Comparison of ENCODE assay signal across 8 cellular contexts in genomic region chr17:80791758-80792284, GRCh38.
A peak's percentile ranks its signal among the peaks of the same experiment; 100 is the strongest.
DNase-seq lines count a peak whose midpoint lies in the region; ATAC-seq and TF ChIP-seq lines count a peak whose summit lies in the region.

No MANE protein-coding gene starts in this region.

- H3K27me3 Mint-ChIP-seq in CD8-positive, alpha-beta T cell (ENCODE audit: low read depth): no peaks in the 10 kb centered on the region
- no peaks in the 10 kb centered on the region for H3K27me3 Mint-ChIP-seq in stimulated activated naive CD8-positive, alpha-beta T cell treated with anti-CD3 and anti-CD28 coated beads, Interleukin-15, Interleukin-2, amounts not matched to agents 100 ng/mL and 50 ng/mL, for 24 hours
- H3K27me3 Mint-ChIP-seq in nephron progenitor cell (ENCODE audit: low read depth, poor library complexity): no peaks in the 10 kb centered on the region

- CTCF ChIA-PET in CD8-positive, alpha-beta T cell (lab: Charles Lee): interaction anchor here (0.8 to 2.0 kb wide), 6 partner anchors 10 to 108 kb away, joined by 3 to 6 read pairs (median 4); no protein-coding TSS in a partner anchor

- no peaks in the 10 kb centered on the region for H3K27me3 ChIP-seq in CD8-positive, alpha-beta T cell (ENCODE audit: insufficient read depth, low read length)

- peaks cover 72% of the 10 kb centered on the region for H3K4me1 Mint-ChIP-seq in CD8-positive, alpha-beta T cell (ENCODE audit: low read depth)
- H3K4me1 Mint-ChIP-seq in stimulated activated naive CD8-positive, alpha-beta T cell treated with anti-CD3 and anti-CD28 coated beads, Interleukin-15, Interleukin-2, amounts not matched to agents 100 ng/mL and 50 ng/mL, for 24 hours (ENCODE audit: low read depth): peaks cover 91% of the 10 kb centered on the region
- peaks cover 50% of the 10 kb centered on the region for H3K4me1 Mint-ChIP-seq in nephron progenitor cell

- DNase-seq in CD8-positive, alpha-beta T cell: peak in 3 of 7 experiments; percentile 24 to 44 (median 32)
- DNase-seq in RKO (ENCODE audit: low spot score) (peak; percentile 84), astrocyte of the spinal cord (ENCODE audit: low read depth, low spot score) (peak; percentile 96), left lobe of liver (ENCODE audit: low spot score) (no peak), nephron progenitor cell (no peak), ecto neural progenitor cell (ENCODE audit: low spot score) (no peak)

- POLR2A ChIA-PET in CD8-positive, alpha-beta T cell (lab: Charles Lee): interaction anchor here (0.6 to 2.7 kb wide), 12 partner anchors 9 to 337 kb away, joined by 3 to 13 read pairs (median 3); no protein-coding TSS in a partner anchor

- H3K36me3 ChIP-seq in CD8-positive, alpha-beta T cell (ENCODE audit: insufficient read depth, low read length): peaks cover 6% of the 10 kb centered on the region

- H3K9me3 ChIP-seq in CD8-positive, alpha-beta T cell (ENCODE audit: low read length): no peaks in the 10 kb centered on the region

- H3K4me3 Mint-ChIP-seq in CD8-positive, alpha-beta T cell: peak overlapping the region; percentile 78
- peak overlapping the region; percentile 78 for H3K4me3 Mint-ChIP-seq in stimulated activated naive CD8-positive, alpha-beta T cell treated with anti-CD3 and anti-CD28 coated beads, Interleukin-15, Interleukin-2, amounts not matched to agents 100 ng/mL and 50 ng/mL, for 24 hours
- no peak overlapping the region for H3K4me3 Mint-ChIP-seq in nephron progenitor cell

- peak; percentile 29 for ATAC-seq in CD8-positive, alpha-beta T cell
- ATAC-seq in left lobe of liver: peak; percentile 16
- no peak for ATAC-seq in HG03095 (IDR thresholded peaks at IDR 0.05; ENCODE audit: unreplicated experiment)

- H3K36me3 Mint-ChIP-seq in CD8-positive, alpha-beta T cell: peaks cover 35% of the 10 kb centered on the region
- peaks cover 73% of the 10 kb centered on the region for H3K36me3 Mint-ChIP-seq in stimulated activated naive CD8-positive, alpha-beta T cell treated with anti-CD3 and anti-CD28 coated beads, Interleukin-15, Interleukin-2, amounts not matched to agents 100 ng/mL and 50 ng/mL, for 24 hours (ENCODE audit: low read depth)
- H3K36me3 Mint-ChIP-seq in nephron progenitor cell (ENCODE audit: low read depth): peaks cover 49% of the 10 kb centered on the region

- no peak for TF ChIP-seq CTCF in CD8-positive, alpha-beta T cell (IDR thresholded peaks at IDR 0.05)
- no peak for TF ChIP-seq CTCF in astrocyte of the spinal cord (IDR thresholded peaks at IDR 0.05; ENCODE audit: low read depth, low read length)
- TF ChIP-seq CTCF in nephron progenitor cell (IDR thresholded peaks at IDR 0.05): no peak

- peaks cover 2% of the 10 kb centered on the region for H3K9me3 Mint-ChIP-seq in CD8-positive, alpha-beta T cell
- H3K9me3 Mint-ChIP-seq in stimulated activated naive CD8-positive, alpha-beta T cell treated with anti-CD3 and anti-CD28 coated beads, Interleukin-15, Interleukin-2, amounts not matched to agents 100 ng/mL and 50 ng/mL, for 24 hours: peaks cover 8% of the 10 kb centered on the region
- peaks cover 16% of the 10 kb centered on the region for H3K9me3 Mint-ChIP-seq in nephron progenitor cell

- H3K27ac ChIP-seq in CD8-positive, alpha-beta T cell (ENCODE audit: low read depth, low read length): peak overlapping the region; percentile 13

- intact Hi-C loops in CD8-positive, alpha-beta T cell (cut with DNase I, micrococcal nuclease): loop anchor here (2.0 to 5.0 kb wide), 4 partner anchors 17 to 55 kb away; no protein-coding TSS in a partner anchor

- in situ Hi-C loops in astrocyte of the spinal cord (cut with HindIII; ENCODE audit: low sequenced_read_pairs): no loop called here

- H3K27ac Mint-ChIP-seq in CD8-positive, alpha-beta T cell: peak overlapping the region; percentile 97
- H3K27ac Mint-ChIP-seq in stimulated activated naive CD8-positive, alpha-beta T cell treated with anti-CD3 and anti-CD28 coated beads, Interleukin-15, Interleukin-2, amounts not matched to agents 100 ng/mL and 50 ng/mL, for 24 hours: peak overlapping the region; percentile 99
- H3K27ac Mint-ChIP-seq in nephron progenitor cell: no peak overlapping the region

- H3K4me1 ChIP-seq in CD8-positive, alpha-beta T cell (ENCODE audit: insufficient read depth, low read length): peaks cover 62% of the 10 kb centered on the region

- H3K4me3 ChIP-seq in CD8-positive, alpha-beta T cell (ENCODE audit: low read depth, low read length): peak overlapping the region; percentile 14
- no peak overlapping the region for H3K4me3 ChIP-seq in astrocyte of the spinal cord (ENCODE audit: low read depth, low read length)

Comparison
In these comparisons a context has a peak if more than half of its experiments do, and no peak if none do; other contexts are left out.
1. DNase-seq: peak in RKO (single experiment) and astrocyte of the spinal cord (single experiment); none in left lobe of liver (single experiment), nephron progenitor cell (single experiment) and ecto neural progenitor cell (single experiment).